In genomic region chr19:47097396-47098217, GRCh38 we compare ENCODE assay signal across 9 cellular contexts. TPM values are rescaled to one million over a fixed set of nuclear protein-coding genes. Genes with fewer than 3 reads are reported as not detected.
DNase-seq lines count a peak whose midpoint lies in the region; ATAC-seq and TF ChIP-seq lines count a peak whose summit lies in the region.
"Had no signal": no experiment of that assay in that cellular context is flagged by ENCODE, and none has a peak within 500 bp of the region (broad histone marks: within the 10 kb centered on the region; RNA-seq: fewer than 3 reads in every experiment).

No MANE protein-coding gene starts in this region.

- peaks cover 53% of the 10 kb centered on the region for H3K4me1 Mint-ChIP-seq in chondrocyte (ENCODE audit: low read depth)

- H3K27ac Mint-ChIP-seq in chondrocyte (ENCODE audit: unreplicated experiment), result no peak overlapping the region

- no peak for TF ChIP-seq CTCF in chondrocyte (IDR thresholded peaks at IDR 0.05)
- no peak for TF ChIP-seq CTCF in lung (IDR thresholded peaks at IDR 0.05; ENCODE audit: control extremely low read depth, extremely low read depth)

- H3K4me3 ChIP-seq in lung, result no peak overlapping the region

- no peaks in the 10 kb centered on the region for H3K27me3 Mint-ChIP-seq in chondrocyte (ENCODE audit: low read depth)

- 75 to 87% methylated on average over 31 of the region's 31 CpGs for WGBS in lung, 2 donors

- H3K9me3 ChIP-seq in lung (ENCODE audit: control insufficient read depth in 2 of 2, insufficient read depth in 1 of 2, low read length in 1 of 2), result no peaks in the 10 kb centered on the region

- H3K36me3 Mint-ChIP-seq in chondrocyte (ENCODE audit: low read depth), result peaks cover 8% of the 10 kb centered on the region

- peak overlapping the region; percentile 35 to 96 for H3K27ac ChIP-seq in lung (ENCODE audit: low read depth in 1 of 2, low read length in 1 of 2)

- H3K4me3 Mint-ChIP-seq in chondrocyte (ENCODE audit: unreplicated experiment), result no peak overlapping the region

- H3K9me3 Mint-ChIP-seq in chondrocyte (ENCODE audit: low read depth), result no peaks in the 10 kb centered on the region

- no peaks in the 10 kb centered on the region for H3K27me3 ChIP-seq in lung (ENCODE audit: control insufficient read depth, insufficient read depth)

- peaks cover 2 to 5% of the 10 kb centered on the region in 2 donors for H3K36me3 ChIP-seq in lung (ENCODE audit: control insufficient read depth in 2 of 2, insufficient read depth in 2 of 2, low read length in 2 of 2)

- peaks cover 7 to 24% of the 10 kb centered on the region in 2 donors for H3K4me1 ChIP-seq in lung (ENCODE audit: control insufficient read depth in 2 of 2, insufficient read depth in 2 of 2, low read length in 2 of 2)

- no peak for ATAC-seq in lung (ENCODE audit: insufficient read depth, low FRiP score)

- peak; percentile 68 for DNase-seq in NCI-H82 treated with DMSO at 0.1 percent for 48 hours (lab: John Stamatoyannopoulos, UW; ENCODE audit: unreplicated experiment)
- peak; percentile 24 for DNase-seq in chondrocyte (ENCODE audit: low spot score)
- DNase-seq in lung (ENCODE audit: low spot score), result peak; percentile 29
- peak; percentile 57 for DNase-seq in superior temporal gyrus (ENCODE audit: extremely low spot score)
- DNase-seq in glomerular visceral epithelial cell (ENCODE audit: extremely low spot score), result no peak
- no peak for DNase-seq in NCI-H1048 (lab: John Stamatoyannopoulos, UW)
- DNase-seq in islet precursor cell, result no peak
- DNase-seq: activated CD4-positive, CD25-positive, alpha-beta regulatory T cell; NCI-H2081 treated with DMSO at 0.1 percent for 48 hours had no signal

RNA-seq across cellular contexts. Expression of gene ZC3H4, which starts 16.0 kb away (rescaled TPM):
- total RNA-seq in chondrocyte (43.5 to 54.2 TPM (median 46.2 TPM) in 3 replicates), lung (10 to 100 TPM; 19.4 to 51.6 TPM)
- polyA plus RNA-seq in lung, result 10 to 100 TPM; 12.2 to 13.1 TPM

RNA-seq across cellular contexts. Expression of gene SAE1, which starts 33.0 kb away (rescaled TPM):
- 91.2 to 107 TPM (median 95.7 TPM) in 3 replicates for total RNA-seq in chondrocyte
- total RNA-seq in lung, result 10 to 100 TPM; 55.9 TPM
- polyA plus RNA-seq in lung, result 10 to 100 TPM; 28.6 to 58.1 TPM

RNA-seq across cellular contexts. Expression of gene TMEM160, which starts 49.2 kb away (rescaled TPM):
- 35.8 to 37.6 TPM (median 37.3 TPM) in 3 replicates for total RNA-seq in chondrocyte
- total RNA-seq in lung, result 10 to 100 TPM; 12.4 to 42.4 TPM
- polyA plus RNA-seq in lung, result 10 to 100 TPM; 10.1 to 54.4 TPM

Comparison
In these comparisons a context has a peak if more than half of its experiments do, and no peak if none do; other contexts are left out.
1. DNase-seq: peak in NCI-H82 treated with DMSO at 0.1 percent for 48 hours (single experiment), chondrocyte (single experiment), lung (single experiment) and superior temporal gyrus (single experiment); none in glomerular visceral epithelial cell (single experiment), NCI-H1048 (single experiment) and islet precursor cell (single experiment).